In genomic region chr12:127108360-127109215, GRCh38 we compare ENCODE assay signal across 8 cellular contexts.
DNase-seq lines count a peak whose midpoint lies in the region; ATAC-seq and TF ChIP-seq lines count a peak whose summit lies in the region.

No MANE protein-coding gene starts in this region.

- no peaks in the 10 kb centered on the region for H3K9me3 ChIP-seq in body of pancreas

- no peak for TF ChIP-seq POLR2A in body of pancreas (IDR thresholded peaks at IDR 0.05)

- no peaks in the 10 kb centered on the region for H3K4me1 Mint-ChIP-seq in stimulated activated memory B cell treated with anti-CD40 and anti-IgM and Interleukin-4, amounts not matched to agents 10 μg/mL and 1 μg/mL and 100 μg/mL, for 72 hours

- ATAC-seq in GM21526 (IDR thresholded peaks at IDR 0.05; ENCODE audit: low FRiP score, unreplicated experiment) (peak; percentile 83), body of pancreas (peak; percentile 48)
- ATAC-seq in stimulated activated memory B cell treated with anti-CD40 and anti-IgM and Interleukin-4, amounts not matched to agents 10 μg/mL and 1 μg/mL and 100 μg/mL, for 72 hours, result no peak

- H3K4me3 ChIP-seq in body of pancreas, result no peak overlapping the region

- peak; percentile 80 for DNase-seq in ELR (ENCODE audit: low read depth)
- DNase-seq in KG1 (lab: John Stamatoyannopoulos, UW), result peak; percentile 29
- peak; percentile 50 for DNase-seq in SW480 (ENCODE audit: low spot score)
- peak; percentile 49 to 70 (median 60) for DNase-seq in body of pancreas
- peak; percentile 42 for DNase-seq in iris pigment epithelial cell (ENCODE audit: low read depth)
- DNase-seq in stimulated activated CD4-positive, alpha-beta T cell treated with anti-CD3 and anti-CD28 coated beads, Interleukin-2, amount 100 ng/mL, for 48 hours, result peak; percentile 33 to 46

- no peaks in the 10 kb centered on the region for H3K27me3 Mint-ChIP-seq in stimulated activated memory B cell treated with anti-CD40 and anti-IgM and Interleukin-4, amounts not matched to agents 10 μg/mL and 1 μg/mL and 100 μg/mL, for 72 hours

- no peak overlapping the region for H3K27ac Mint-ChIP-seq in stimulated activated memory B cell treated with anti-CD40 and anti-IgM and Interleukin-4, amounts not matched to agents 10 μg/mL and 1 μg/mL and 100 μg/mL, for 72 hours

- 44 to 48% methylated on average over 7 of the region's 7 CpGs for WGBS in body of pancreas, 2 donors

- intact Hi-C loops in body of pancreas (cut with DNase I), result no loop called here

- no peak overlapping the region for H3K4me3 Mint-ChIP-seq in stimulated activated memory B cell treated with anti-CD40 and anti-IgM and Interleukin-4, amounts not matched to agents 10 μg/mL and 1 μg/mL and 100 μg/mL, for 72 hours

- no peaks in the 10 kb centered on the region for H3K36me3 Mint-ChIP-seq in stimulated activated memory B cell treated with anti-CD40 and anti-IgM and Interleukin-4, amounts not matched to agents 10 μg/mL and 1 μg/mL and 100 μg/mL, for 72 hours

- no peaks in the 10 kb centered on the region for H3K27me3 ChIP-seq in body of pancreas

- H3K36me3 ChIP-seq in body of pancreas (replicated peaks in 1 of 2; ENCODE audit: insufficient read depth in 1 of 2, low read depth in 2 of 2), result no peaks in the 10 kb centered on the region

- no peaks in the 10 kb centered on the region for H3K9me3 Mint-ChIP-seq in stimulated activated memory B cell treated with anti-CD40 and anti-IgM and Interleukin-4, amounts not matched to agents 10 μg/mL and 1 μg/mL and 100 μg/mL, for 72 hours

- no peak overlapping the region for H3K27ac ChIP-seq in body of pancreas

- peaks cover 12% of the 10 kb centered on the region for H3K4me1 ChIP-seq in body of pancreas

- TF ChIP-seq CTCF in body of pancreas (IDR thresholded peaks at IDR 0.05), result peak; percentile 46 to 61 (median 58)

Comparison
In these comparisons a context has a peak if more than half of its experiments do, and no peak if none do; other contexts are left out.
1. DNase-seq: peak in every context shown above with its lines; median percentile 80 in ELR; 60 in body of pancreas; 50 in SW480; 42 in iris pigment epithelial cell; 40 in stimulated activated CD4-positive, alpha-beta T cell treated with anti-CD3 and anti-CD28 coated beads, Interleukin-2, amount 100 ng/mL, for 48 hours; 29 in KG1.